In genomic region chr16:14629612-14629918, GRCh38 we compare ENCODE assay signal across 8 cellular contexts. TPM values are rescaled to one million over a fixed set of nuclear protein-coding genes. Genes with fewer than 3 reads are reported as not detected.
DNase-seq lines count a peak whose midpoint lies in the region; ATAC-seq, FAIRE-seq and TF ChIP-seq lines count a peak whose summit lies in the region.

No MANE protein-coding gene starts in this region.

- no peaks in the 10 kb centered on the region for H3K27me3 Mint-ChIP-seq in activated T-cell treated with anti-CD3 and anti-CD28 coated beads, Interleukin-2, amount 50 U/mL, for 24 hours

- peaks cover 22 to 28% of the 10 kb centered on the region in 2 experiments for H3K4me1 ChIP-seq in K562 (replicated peaks in 1 of 2; ENCODE audit: control insufficient read depth in 2 of 2, insufficient read depth in 2 of 2, low read length in 2 of 2)
- peaks cover 35% of the 10 kb centered on the region for H3K4me1 ChIP-seq in lower lobe of right lung
- peaks cover 27% of the 10 kb centered on the region for H3K4me1 ChIP-seq in upper lobe of right lung

- POLR2A ChIA-PET in K562 (lab: Yijun Ruan, JAX): interaction anchor here (0.6 to 1.8 kb wide), 9 partner anchors 8 to 410 kb away, joined by 3 to 10 read pairs (median 3); no protein-coding TSS in a partner anchor

- BruUV-seq in K562 (replicated peaks; lab: Mats Ljungman, UMichigan): TSS peak; percentile 21

- peaks cover 7% of the 10 kb centered on the region for H4K20me1 ChIP-seq in K562 (replicated peaks; ENCODE audit: control insufficient read depth, insufficient read depth, low read length)

- H3K9me3 Mint-ChIP-seq in activated T-cell treated with anti-CD3 and anti-CD28 coated beads, Interleukin-2, amount 50 U/mL, for 24 hours: no peaks in the 10 kb centered on the region

- H3K4me3 ChIP-seq in K562 (peak overlapping the region; percentile 83), lower lobe of right lung (peak overlapping the region; percentile 73), upper lobe of right lung (peak overlapping the region; percentile 75)

- H3K36me3 Mint-ChIP-seq in activated T-cell treated with anti-CD3 and anti-CD28 coated beads, Interleukin-2, amount 50 U/mL, for 24 hours (ENCODE audit: low read depth): peaks cover 70% of the 10 kb centered on the region

- H3K36me3 ChIP-seq in K562 (ENCODE audit: control insufficient read depth, insufficient read depth, low read length) (peaks cover 38% of the 10 kb centered on the region), lower lobe of right lung (peaks cover 36% of the 10 kb centered on the region), upper lobe of right lung (peaks cover 33% of the 10 kb centered on the region)

- TF ChIP-seq POLR2A in K562 (conservative IDR thresholded peaks at IDR 0.05): no peak

- H3K4me2 ChIP-seq in K562 (ENCODE audit: insufficient read depth, low read length): peak overlapping the region; percentile 93

- ATAC-seq in K562 (peak; percentile 5; the same call in 2 of the 3 replicates), lower lobe of right lung (peak; percentile 0 to 1), upper lobe of right lung (no peak)

- H3K4me3 Mint-ChIP-seq in activated T-cell treated with anti-CD3 and anti-CD28 coated beads, Interleukin-2, amount 50 U/mL, for 24 hours: peak overlapping the region; percentile 95

- H3K27ac ChIP-seq in K562 (ENCODE audit: extremely low read depth, low read depth, low read length): peak overlapping the region; percentile 99
- peak overlapping the region; percentile 93 for H3K27ac ChIP-seq in lower lobe of right lung
- H3K27ac ChIP-seq in upper lobe of right lung: peak overlapping the region; percentile 96

- peaks cover 52% of the 10 kb centered on the region for H3K79me2 ChIP-seq in K562 (ENCODE audit: control insufficient read depth, insufficient read depth, low read length)

- peaks cover 56% of the 10 kb centered on the region for H3K4me1 Mint-ChIP-seq in activated T-cell treated with anti-CD3 and anti-CD28 coated beads, Interleukin-2, amount 50 U/mL, for 24 hours (ENCODE audit: low read depth)

- peak overlapping the region; percentile 77 for H2AFZ ChIP-seq in K562 (ENCODE audit: low read depth, low read length)

- TF ChIP-seq RAD21 in K562 (CRISPR knock-in tag; conservative IDR thresholded peaks at IDR 0.05 in 1 of 2, IDR thresholded peaks at IDR 0.05 in 1 of 2): no peak

- no peak for FAIRE-seq in K562 (lab: Jason Lieb, UNC)

- in situ Hi-C loops in K562 (cut with MboI): loop anchor here (25.0 kb wide), 1 partner anchor 1883 kb away; no protein-coding TSS in a partner anchor

- H3K9me1 ChIP-seq in K562 (ENCODE audit: control insufficient read depth, insufficient read depth, low read length): no peaks in the 10 kb centered on the region

- H3K9ac ChIP-seq in K562 (ENCODE audit: insufficient read depth in 1 of 2, low read depth in 2 of 2, low read length in 2 of 2): peak overlapping the region; percentile 96 to 100

- intact Hi-C loops in K562 (cut with micrococcal nuclease): no loop called here
- intact Hi-C loops in lower lobe of right lung (cut with DNase I): no loop called here
- intact Hi-C loops in upper lobe of right lung (cut with DNase I): no loop called here

- 2% methylated on average over 12 of the region's 17 CpGs for WGBS in K562 (ENCODE audit: insufficient coverage, low coverage, missing lambda C conversion rate)

- no peak for DNase-seq in activated T-cell treated with anti-CD3 and anti-CD28 coated beads, Interleukin-2, amount 50 U/mL, for 24 hours
- DNase-seq in activated T-cell treated with anti-CD3 and anti-CD28 coated beads, Interleukin-2, amount 50 U/mL, for 1 hour: no peak
- DNase-seq in HT-29 (ENCODE audit: low spot score) (peak; percentile 16), K562 (ENCODE audit: extremely low read depth in 1 of 4, low spot score in 3 of 4) (peak in 2 of 4 experiments; percentile 34 to 61), lower lobe of right lung (no peak), upper lobe of right lung (no peak), SIG-M5 (lab: John Stamatoyannopoulos, UW) (no peak), KG1 (lab: John Stamatoyannopoulos, UW) (no peak)

- H3K9me3 ChIP-seq in K562 (replicated peaks; ENCODE audit: control insufficient read depth, insufficient read depth, low read depth, low read length) (no peaks in the 10 kb centered on the region), lower lobe of right lung (no peaks in the 10 kb centered on the region), upper lobe of right lung (no peaks in the 10 kb centered on the region)

- TF ChIP-seq EP300 in K562 (IDR thresholded peaks at IDR 0.05; ENCODE audit: low read length): no peak

- H3K27me3 ChIP-seq in K562 (ENCODE audit: control insufficient read depth in 2 of 2, insufficient read depth in 2 of 2, low read length in 2 of 2) (no peaks in the 10 kb centered on the region), lower lobe of right lung (ENCODE audit: low read depth) (no peaks in the 10 kb centered on the region), upper lobe of right lung (no peaks in the 10 kb centered on the region)

- peak overlapping the region; percentile 96 for H3K27ac Mint-ChIP-seq in activated T-cell treated with anti-CD3 and anti-CD28 coated beads, Interleukin-2, amount 50 U/mL, for 24 hours

- TF ChIP-seq CTCF in K562 (IDR thresholded peaks at IDR 0.05 in 2 of 3, conservative IDR thresholded peaks at IDR 0.05 in 1 of 3; ENCODE audit: insufficient read depth in 2 of 3, low read depth in 1 of 3, low read length in 3 of 3) (no peak), lower lobe of right lung (IDR thresholded peaks at IDR 0.05) (no peak), upper lobe of right lung (IDR thresholded peaks at IDR 0.05) (no peak)

- CTCF ChIA-PET in K562 (lab: Yijun Ruan, JAX; ENCODE audit: low intra/inter-chr PET ratio): no interaction called here

TF ChIP-seq in K562, 482 proteins besides CTCF, POLR2A, EP300 and RAD21 (continues in another document):
- TF ChIP-seq PPARD (CRISPR knock-in tag; IDR thresholded peaks at IDR 0.05): no peak
- TF ChIP-seq HDAC2 (IDR thresholded peaks at IDR 0.05): peak; percentile 31; the same call in 1 of the 2 replicates
- no peak for TF ChIP-seq GTF2E2 (tag; IDR thresholded peaks at IDR 0.05)
- no peak for TF ChIP-seq RBFOX2 (IDR thresholded peaks at IDR 0.05; ENCODE audit: low read depth, low read length)

RNA-seq across cellular contexts. Expression of gene PARN, which starts 0.5 kb away (rescaled TPM):
- total RNA-seq in HT-29 (2014; rRNA removed; shearing (Covaris generic)): 10.8 and 10.9 TPM in 2 replicates
- 41.3 and 80.1 TPM in 2 replicates for total RNA-seq in K562 (2011; cell fraction: chromatin; rRNA removed; ENCODE audit: low replicate concordance)
- total RNA-seq in K562 (2011; cell fraction: nucleolus; rRNA removed): 24.1 and 31.0 TPM in 2 replicates
- 37.2 and 45.2 TPM in 2 replicates for total RNA-seq in K562 (2011; cell fraction: nucleoplasm; rRNA removed)
- total RNA-seq in K562 (2014; rRNA removed): 23.6 and 29.6 TPM in 2 replicates
- total RNA-seq in K562 (2014; rRNA removed; fragmentation: Illumina TruSeq; extraction: Trizol): 41.3 and 50.3 TPM in 2 replicates
- total RNA-seq in K562 (2015; rRNA removed; fragmentation: Illumina TruSeq; extraction: Trizol): 44.8 and 48.1 TPM in 2 replicates
- 30.5 and 36.3 TPM in 2 replicates for total RNA-seq in K562 (2021)
- 33.6 and 40.4 TPM in 2 replicates for polyA plus RNA-seq in K562 (2011; rRNA removed)
- polyA plus RNA-seq in K562 (2011; cell fraction: cytosol; rRNA removed): 16.5 and 29.7 TPM in 2 replicates
- 29.1 and 36.3 TPM in 2 replicates for polyA plus RNA-seq in K562 (2011; cell fraction: nucleus; rRNA removed)
- 31.3 and 37.2 TPM in 2 replicates for polyA plus RNA-seq in K562 (2012)
- 47.0 and 51.3 TPM in 2 replicates for polyA plus RNA-seq in K562 (2014; fragmentation: Illumina TruSeq; extraction: Trizol)
- 10 to 100 TPM in 1 of 2 experiments, 1 to 10 TPM in 1; 9.6 to 18.5 TPM for polyA plus RNA-seq in K562 (2014; fragmentation: Nextera tagmentation; extraction: Ambion mirVana)
- 42.1 and 45.9 TPM in 2 replicates for polyA plus RNA-seq in K562 (2014; rRNA removed)
- polyA minus RNA-seq in K562 (2011; rRNA and poly(A)+ RNA removed): 50.0 and 52.1 TPM in 2 replicates
- 14.5 and 24.4 TPM in 2 replicates for polyA minus RNA-seq in K562 (2011; cell fraction: cytosol; rRNA and poly(A)+ RNA removed)
- polyA minus RNA-seq in K562 (2011; cell fraction: nucleus; rRNA and poly(A)+ RNA removed): 22.6 and 35.7 TPM in 2 replicates
- 35.7 TPM for total RNA-seq in lower lobe of right lung
- total RNA-seq in upper lobe of right lung: 31.2 TPM

RNA-seq across cellular contexts. Expression of gene BFAR, which starts 3.2 kb away (rescaled TPM):
- total RNA-seq in HT-29 (2014; rRNA removed; shearing (Covaris generic)): 33.3 and 35.5 TPM in 2 replicates
- 75.3 and 78.0 TPM in 2 replicates for total RNA-seq in K562 (2011; cell fraction: chromatin; rRNA removed; ENCODE audit: low replicate concordance)
- 63.4 and 72.2 TPM in 2 replicates for total RNA-seq in K562 (2011; cell fraction: nucleolus; rRNA removed)
- 65.4 and 88.9 TPM in 2 replicates for total RNA-seq in K562 (2011; cell fraction: nucleoplasm; rRNA removed)
- total RNA-seq in K562 (2014; rRNA removed) (42.8 and 45.0 TPM in 2 replicates), K562 (2014; rRNA removed; fragmentation: Illumina TruSeq; extraction: Trizol) (62.5 and 81.4 TPM in 2 replicates), K562 (2015; rRNA removed; fragmentation: Illumina TruSeq; extraction: Trizol) (58.1 and 60.4 TPM in 2 replicates), K562 (2021) (53.5 and 58.2 TPM in 2 replicates), lower lobe of right lung (90.2 TPM), upper lobe of right lung (79.4 TPM)
- polyA plus RNA-seq in K562 (2011; rRNA removed) (54.1 and 71.9 TPM in 2 replicates), K562 (2014; fragmentation: Illumina TruSeq; extraction: Trizol) (82.6 and 82.8 TPM in 2 replicates), K562 (2014; fragmentation: Nextera tagmentation; extraction: Ambion mirVana) (10 to 100 TPM; 55.2 to 57.7 TPM), K562 (2014; rRNA removed) (61.8 and 70.5 TPM in 2 replicates)
- polyA plus RNA-seq in K562 (2011; cell fraction: cytosol; rRNA removed): 40.6 and 58.1 TPM in 2 replicates
- 15.7 and 17.1 TPM in 2 replicates for polyA plus RNA-seq in K562 (2011; cell fraction: nucleus; rRNA removed)
- 48.1 and 54.2 TPM in 2 replicates for polyA plus RNA-seq in K562 (2012)
- polyA minus RNA-seq in K562 (2011; rRNA and poly(A)+ RNA removed): 60.9 and 80.5 TPM in 2 replicates
- polyA minus RNA-seq in K562 (2011; cell fraction: cytosol; rRNA and poly(A)+ RNA removed): 24.8 and 28.9 TPM in 2 replicates
- polyA minus RNA-seq in K562 (2011; cell fraction: nucleus; rRNA and poly(A)+ RNA removed): 15.1 and 30.1 TPM in 2 replicates
